ENCODE assay signal across 19 cellular contexts in the genomic region with DNA sequence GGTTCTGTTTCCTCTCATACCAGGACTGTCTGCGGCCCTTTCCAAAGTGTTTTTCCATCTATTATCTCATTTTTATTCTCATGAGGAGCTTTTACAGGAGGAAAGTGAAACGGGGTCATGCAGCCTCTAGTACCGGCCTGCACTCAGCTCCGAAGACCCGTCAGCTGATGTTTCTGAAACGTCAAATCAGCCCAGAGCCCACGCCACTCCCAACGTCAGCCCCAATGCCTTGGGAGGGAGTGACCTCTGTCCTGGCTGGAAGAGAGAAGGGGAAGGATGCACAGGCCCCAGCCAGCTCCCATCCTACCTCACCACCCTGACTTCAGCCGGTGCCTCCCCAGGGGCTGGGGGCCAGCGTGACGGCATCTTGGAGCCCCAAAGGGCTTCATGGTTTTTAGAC. TPM values are rescaled to one million over a fixed set of nuclear protein-coding genes. Genes with fewer than 3 reads are reported as not detected.
DNase-seq lines count a peak whose midpoint lies in the region; ATAC-seq and TF ChIP-seq lines count a peak whose summit lies in the region.
"Had no signal": no experiment of that assay in that cellular context is flagged by ENCODE, and none has a peak within 500 bp of the region (broad histone marks: within the 10 kb centered on the region; RNA-seq: fewer than 3 reads in every experiment).

No MANE protein-coding gene starts in this region.

- WGBS in adrenal gland, 4 donors = 75 to 91% (median 80%) methylated on average over 11 of the region's 11 CpGs
- 49 to 66% (median 60%) methylated on average over 11 of the region's 11 CpGs for WGBS in heart left ventricle, 4 donors
- 37 to 49% (median 38%) methylated on average over 11 of the region's 11 CpGs for WGBS in ovary, 3 donors
- 86 to 96% (median 93%) methylated on average over 11 of the region's 11 CpGs for WGBS in spleen, 5 donors

- H3K4me3 ChIP-seq in adrenal gland (no peak overlapping the region), heart left ventricle (no peak overlapping the region), ovary (no peak overlapping the region), spleen (no peak overlapping the region)
- H3K4me3 ChIP-seq: GM23338 had no signal

- DNase-seq in adrenal gland (peak in 1 of 7 donors; percentile 42), heart left ventricle (peak in 4 of 5 donors; percentile 59 to 65 (median 61)), ovary (peak in 3 of 5 donors; percentile 49 to 67 (median 60)), spleen (peak; percentile 20), kidney tubule cell (ENCODE audit: low spot score) (no peak), D341Med (ENCODE audit: low spot score) (no peak), 8988T (no peak)
- no peak for DNase-seq in activated CD8-positive, alpha-beta memory T cell treated with anti-CD3 and anti-CD28 coated beads, Interleukin-2, amount 50 U/mL, for 48 hours
- DNase-seq: AML-193, Caco-2, DMS79, GF-D8, Kasumi-1, NCI-H1417 treated with DMSO at 0.1 percent for 48 hours, NCI-H2081, NCI-H510A treated with DMSO at 0.1 percent for 48 hours, SHP77 had no signal

- ATAC-seq in heart left ventricle = peak; percentile 36 to 86 (median 74)
- ATAC-seq: GM23338, Panc1 had no signal

- H3K27ac ChIP-seq in adrenal gland (peak overlapping the region in 3 of 5 donors; percentile 32 to 87 (median 57)), heart left ventricle (peak overlapping the region; percentile 28 to 81 (median 69)), ovary (peak overlapping the region; percentile 50 to 57), spleen (no peak overlapping the region)

- H3K36me3 ChIP-seq in adrenal gland (replicated peaks in 1 of 2) (no peaks in the 10 kb centered on the region), heart left ventricle (no peaks in the 10 kb centered on the region), ovary (no peaks in the 10 kb centered on the region), spleen (peaks cover 0 to 13% (median 0%) of the 10 kb centered on the region in 6 donors)

- TF ChIP-seq CTCF in adrenal gland (IDR thresholded peaks at IDR 0.05) = no peak
- TF ChIP-seq CTCF in heart left ventricle (IDR thresholded peaks at IDR 0.05) = no peak
- no peak for TF ChIP-seq CTCF in ovary (IDR thresholded peaks at IDR 0.05)
- no peak for TF ChIP-seq CTCF in spleen (IDR thresholded peaks at IDR 0.05 in 8 of 11, conservative IDR thresholded peaks at IDR 0.05 in 3 of 11)

- TF ChIP-seq EP300 in ovary (IDR thresholded peaks at IDR 0.05) = no peak

- H3K9me3 ChIP-seq in adrenal gland (replicated peaks in 1 of 3) (no peaks in the 10 kb centered on the region), heart left ventricle (no peaks in the 10 kb centered on the region), ovary (no peaks in the 10 kb centered on the region), spleen (no peaks in the 10 kb centered on the region)
- H3K9me3 ChIP-seq: Caco-2 had no signal

- intact Hi-C loops in adrenal gland (cut with DNase I) = no loop called here
- intact Hi-C loops in heart left ventricle (cut with DNase I) = no loop called here
- intact Hi-C loops in ovary (cut with DNase I) = no loop called here
- intact Hi-C loops in spleen (cut with DNase I; ENCODE audit: low total_unique reads) = no loop called here

- H3K4me1 ChIP-seq in adrenal gland (replicated peaks in 1 of 2) = peaks cover 0 to 2% of the 10 kb centered on the region in 2 donors
- H3K4me1 ChIP-seq in heart left ventricle = peaks cover 0 to 31% (median 5%) of the 10 kb centered on the region in 12 donors
- peaks cover 22% of the 10 kb centered on the region for H3K4me1 ChIP-seq in ovary (ENCODE audit: insufficient read depth)
- peaks cover 0 to 9% (median 0%) of the 10 kb centered on the region in 6 donors for H3K4me1 ChIP-seq in spleen

- TF ChIP-seq POLR2A in adrenal gland (IDR thresholded peaks at IDR 0.05) (no peak), heart left ventricle (IDR thresholded peaks at IDR 0.05) (peak in 1 of 2 donors; percentile 11), ovary (IDR thresholded peaks at IDR 0.05) (no peak), spleen (IDR thresholded peaks at IDR 0.05) (no peak)

- H3K27me3 ChIP-seq in adrenal gland (no peaks in the 10 kb centered on the region), heart left ventricle (no peaks in the 10 kb centered on the region), ovary (no peaks in the 10 kb centered on the region), spleen (replicated peaks in 1 of 7) (no peaks in the 10 kb centered on the region)

RNA-seq across cellular contexts. Expression of a gene that starts 58.5 kb away (rescaled TPM):
- total RNA-seq in adrenal gland (10 to 100 TPM; 32.0 to 72.0 (median 35.8) TPM), heart left ventricle (10 to 100 TPM in 7 of 9 donors, 1 to 10 TPM in 2; 9.3 to 36.0 (median 17.5) TPM), ovary (100 to 1,000 TPM in 3 of 7 donors, 10 to 100 TPM in 4; 27.1 to 150 (median 97.4) TPM), spleen (10 to 100 TPM; 39.6 to 61.5 (median 58.2) TPM)
- polyA plus RNA-seq in adrenal gland (10 to 100 TPM; 19.6 to 44.9 (median 20.1) TPM), heart left ventricle (10 to 100 TPM; 10.9 to 14.4 TPM), ovary (100 to 1,000 TPM in 1 of 2 donors, 10 to 100 TPM in 1; 65.1 to 104 TPM), spleen (10 to 100 TPM; 36.5 to 53.1 (median 42.4) TPM)

Comparison
In these comparisons a context has a peak if more than half of its experiments do, and no peak if none do; other contexts are left out.
1. DNase-seq: peak in heart left ventricle (4 of 5), ovary (3 of 5) and spleen (single experiment); none in kidney tubule cell (single experiment), D341Med (single experiment), 8988T (single experiment) and activated CD8-positive, alpha-beta memory T cell treated with anti-CD3 and anti-CD28 coated beads, Interleukin-2, amount 50 U/mL, for 48 hours (single experiment).
2. H3K27ac ChIP-seq: peak in adrenal gland (3 of 5), heart left ventricle (12 of 12) and ovary (2 of 2); none in spleen (0 of 8).